In the genomic region with DNA sequence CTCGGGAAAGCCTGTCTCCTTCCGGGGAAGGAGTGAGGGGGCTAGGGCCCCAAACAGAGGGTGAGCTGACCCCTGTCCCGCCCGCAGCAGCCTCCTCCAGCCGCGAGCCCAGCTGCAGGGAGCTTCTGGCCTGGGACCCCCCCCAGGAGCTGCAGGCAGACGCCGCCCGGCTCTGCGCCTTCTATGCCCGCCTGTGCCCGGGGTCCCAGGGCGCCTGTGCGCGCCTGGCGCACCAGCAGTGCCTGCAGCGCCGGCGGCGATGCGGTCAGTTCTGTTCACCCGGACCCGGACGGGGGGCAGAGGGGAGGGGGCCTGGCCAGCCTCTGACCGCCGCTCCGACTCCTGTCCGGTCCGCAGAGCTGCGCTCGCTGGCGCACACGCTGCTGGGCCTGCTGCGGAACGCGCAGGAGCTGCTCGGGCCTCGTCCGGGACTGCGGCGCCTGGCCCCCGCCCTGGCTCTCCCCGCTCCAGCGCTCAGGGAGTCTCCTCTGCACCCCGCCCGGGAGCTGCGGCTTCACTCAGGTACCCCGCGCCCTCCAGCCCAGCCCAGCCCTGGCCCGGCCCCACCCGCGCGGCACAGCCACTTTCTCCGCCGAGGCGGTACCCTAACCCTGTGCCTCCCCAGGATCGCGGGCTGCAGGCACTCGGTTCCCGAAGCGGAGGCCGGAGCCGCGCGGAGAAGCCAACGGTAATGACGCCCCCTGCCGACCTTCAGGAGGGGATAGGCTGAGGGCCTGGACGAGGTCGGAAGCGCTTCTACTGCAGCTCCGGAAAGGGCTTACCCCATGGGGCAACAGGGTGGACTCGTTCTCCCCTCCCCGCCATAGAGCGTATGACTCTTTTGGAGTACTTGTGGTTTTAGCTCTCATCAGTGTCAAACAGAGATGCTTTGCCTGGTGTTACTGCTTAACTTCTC, we compare ENCODE assay signal across 1 cellular context.
A peak's percentile ranks its signal among the peaks of the same experiment; 100 is the strongest.
TF ChIP-seq lines count a peak whose summit lies in the region.

No MANE protein-coding gene starts in this region.

TF ChIP-seq in HepG2, 621 proteins besides CTCF, POLR2A, EP300 and RAD21 (continued from another document and continues in another):
- no peak for TF ChIP-seq DMTF1 (CRISPR knock-in tag; IDR thresholded peaks at IDR 0.05)
- no peak for TF ChIP-seq FOXA3 (CRISPR knock-in tag; IDR thresholded peaks at IDR 0.05)
- TF ChIP-seq, protein P1, sequence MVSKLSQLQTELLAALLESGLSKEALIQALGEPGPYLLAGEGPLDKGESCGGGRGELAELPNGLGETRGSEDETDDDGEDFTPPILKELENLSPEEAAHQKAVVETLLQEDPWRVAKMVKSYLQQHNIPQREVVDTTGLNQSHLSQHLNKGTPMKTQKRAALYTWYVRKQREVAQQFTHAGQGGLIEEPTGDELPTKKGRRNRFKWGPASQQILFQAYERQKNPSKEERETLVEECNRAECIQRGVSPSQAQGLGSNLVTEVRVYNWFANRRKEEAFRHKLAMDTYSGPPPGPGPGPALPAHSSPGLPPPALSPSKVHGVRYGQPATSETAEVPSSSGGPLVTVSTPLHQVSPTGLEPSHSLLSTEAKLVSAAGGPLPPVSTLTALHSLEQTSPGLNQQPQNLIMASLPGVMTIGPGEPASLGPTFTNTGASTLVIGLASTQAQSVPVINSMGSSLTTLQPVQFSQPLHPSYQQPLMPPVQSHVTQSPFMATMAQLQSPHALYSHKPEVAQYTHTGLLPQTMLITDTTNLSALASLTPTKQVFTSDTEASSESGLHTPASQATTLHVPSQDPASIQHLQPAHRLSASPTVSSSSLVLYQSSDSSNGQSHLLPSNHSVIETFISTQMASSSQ (IDR thresholded peaks at IDR 0.05; ENCODE audit: low read depth), result no peak
- TF ChIP-seq, protein P1 (CRISPR knock-in tag; IDR thresholded peaks at IDR 0.05; ENCODE audit: borderline replicate concordance), result no peak
- no peak for TF ChIP-seq NPAS2 (CRISPR knock-in tag; IDR thresholded peaks at IDR 0.05; ENCODE audit: borderline replicate concordance)
- TF ChIP-seq, protein P2, sequence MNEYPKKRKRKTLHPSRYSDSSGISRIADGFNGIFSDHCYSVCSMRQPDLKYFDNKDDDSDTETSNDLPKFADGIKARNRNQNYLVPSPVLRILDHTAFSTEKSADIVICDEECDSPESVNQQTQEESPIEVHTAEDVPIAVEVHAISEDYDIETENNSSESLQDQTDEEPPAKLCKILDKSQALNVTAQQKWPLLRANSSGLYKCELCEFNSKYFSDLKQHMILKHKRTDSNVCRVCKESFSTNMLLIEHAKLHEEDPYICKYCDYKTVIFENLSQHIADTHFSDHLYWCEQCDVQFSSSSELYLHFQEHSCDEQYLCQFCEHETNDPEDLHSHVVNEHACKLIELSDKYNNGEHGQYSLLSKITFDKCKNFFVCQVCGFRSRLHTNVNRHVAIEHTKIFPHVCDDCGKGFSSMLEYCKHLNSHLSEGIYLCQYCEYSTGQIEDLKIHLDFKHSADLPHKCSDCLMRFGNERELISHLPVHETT (CRISPR knock-in tag; conservative IDR thresholded peaks at IDR 0.05), result no peak
- TF ChIP-seq, protein P3, sequence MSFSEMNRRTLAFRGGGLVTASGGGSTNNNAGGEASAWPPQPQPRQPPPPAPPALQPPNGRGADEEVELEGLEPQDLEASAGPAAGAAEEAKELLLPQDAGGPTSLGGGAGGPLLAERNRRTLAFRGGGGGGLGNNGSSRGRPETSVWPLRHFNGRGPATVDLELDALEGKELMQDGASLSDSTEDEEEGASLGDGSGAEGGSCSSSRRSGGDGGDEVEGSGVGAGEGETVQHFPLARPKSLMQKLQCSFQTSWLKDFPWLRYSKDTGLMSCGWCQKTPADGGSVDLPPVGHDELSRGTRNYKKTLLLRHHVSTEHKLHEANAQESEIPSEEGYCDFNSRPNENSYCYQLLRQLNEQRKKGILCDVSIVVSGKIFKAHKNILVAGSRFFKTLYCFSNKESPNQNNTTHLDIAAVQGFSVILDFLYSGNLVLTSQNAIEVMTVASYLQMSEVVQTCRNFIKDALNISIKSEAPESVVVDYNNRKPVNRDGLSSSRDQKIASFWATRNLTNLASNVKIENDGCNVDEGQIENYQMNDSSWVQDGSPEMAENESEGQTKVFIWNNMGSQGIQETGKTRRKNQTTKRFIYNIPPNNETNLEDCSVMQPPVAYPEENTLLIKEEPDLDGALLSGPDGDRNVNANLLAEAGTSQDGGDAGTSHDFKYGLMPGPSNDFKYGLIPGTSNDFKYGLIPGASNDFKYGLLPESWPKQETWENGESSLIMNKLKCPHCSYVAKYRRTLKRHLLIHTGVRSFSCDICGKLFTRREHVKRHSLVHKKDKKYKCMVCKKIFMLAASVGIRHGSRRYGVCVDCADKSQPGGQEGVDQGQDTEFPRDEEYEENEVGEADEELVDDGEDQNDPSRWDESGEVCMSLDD (CRISPR knock-in tag; IDR thresholded peaks at IDR 0.05; ENCODE audit: borderline replicate concordance), result no peak
- TF ChIP-seq ZNF329 (CRISPR knock-in tag; IDR thresholded peaks at IDR 0.05; ENCODE audit: low read depth), result no peak
- no peak for TF ChIP-seq ZC3H4 (CRISPR knock-in tag; IDR thresholded peaks at IDR 0.05; ENCODE audit: borderline replicate concordance)
- TF ChIP-seq ZNF572 (CRISPR knock-in tag; IDR thresholded peaks at IDR 0.05), result no peak
- TF ChIP-seq YEATS2 (CRISPR knock-in tag; IDR thresholded peaks at IDR 0.05; ENCODE audit: borderline replicate concordance), result 0 out of 2 replicates have a peak, but pooled peaks have one; percentile 19
- no peak for TF ChIP-seq ZSCAN22 (CRISPR knock-in tag; IDR thresholded peaks at IDR 0.05)
- TF ChIP-seq CBFB (CRISPR knock-in tag; IDR thresholded peaks at IDR 0.05), result no peak
- peak; percentile 50; the same call in 1 of the 2 replicates for TF ChIP-seq ZNF777 (CRISPR knock-in tag; IDR thresholded peaks at IDR 0.05)
- no peak for TF ChIP-seq HMG20B (CRISPR knock-in tag; conservative IDR thresholded peaks at IDR 0.05)
- TF ChIP-seq ESRRA (CRISPR knock-in tag; IDR thresholded peaks at IDR 0.05; ENCODE audit: low read depth), result peak; percentile 18; the same call in 1 of the 2 replicates
- 0 out of 2 replicates have a peak, but pooled peaks have one; percentile 60 for TF ChIP-seq DNMT1 (CRISPR knock-in tag; IDR thresholded peaks at IDR 0.05)
- TF ChIP-seq ZNF772 (CRISPR knock-in tag; IDR thresholded peaks at IDR 0.05), result 0 out of 2 replicates have a peak, but pooled peaks have one; percentile 14
- no peak for TF ChIP-seq ZNF75D (CRISPR knock-in tag; IDR thresholded peaks at IDR 0.05; ENCODE audit: borderline replicate concordance)
- TF ChIP-seq ELF4 (CRISPR knock-in tag; IDR thresholded peaks at IDR 0.05; ENCODE audit: borderline replicate concordance), result no peak
- no peak for TF ChIP-seq ZNF280D (CRISPR knock-in tag; IDR thresholded peaks at IDR 0.05)
- TF ChIP-seq, protein P4, sequence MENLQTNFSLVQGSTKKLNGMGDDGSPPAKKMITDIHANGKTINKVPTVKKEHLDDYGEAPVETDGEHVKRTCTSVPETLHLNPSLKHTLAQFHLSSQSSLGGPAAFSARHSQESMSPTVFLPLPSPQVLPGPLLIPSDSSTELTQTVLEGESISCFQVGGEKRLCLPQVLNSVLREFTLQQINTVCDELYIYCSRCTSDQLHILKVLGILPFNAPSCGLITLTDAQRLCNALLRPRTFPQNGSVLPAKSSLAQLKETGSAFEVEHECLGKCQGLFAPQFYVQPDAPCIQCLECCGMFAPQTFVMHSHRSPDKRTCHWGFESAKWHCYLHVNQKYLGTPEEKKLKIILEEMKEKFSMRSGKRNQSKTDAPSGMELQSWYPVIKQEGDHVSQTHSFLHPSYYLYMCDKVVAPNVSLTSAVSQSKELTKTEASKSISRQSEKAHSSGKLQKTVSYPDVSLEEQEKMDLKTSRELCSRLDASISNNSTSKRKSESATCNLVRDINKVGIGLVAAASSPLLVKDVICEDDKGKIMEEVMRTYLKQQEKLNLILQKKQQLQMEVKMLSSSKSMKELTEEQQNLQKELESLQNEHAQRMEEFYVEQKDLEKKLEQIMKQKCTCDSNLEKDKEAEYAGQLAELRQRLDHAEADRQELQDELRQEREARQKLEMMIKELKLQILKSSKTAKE (CRISPR knock-in tag; IDR thresholded peaks at IDR 0.05; ENCODE audit: borderline replicate concordance), result no peak
- TF ChIP-seq E2F2 (CRISPR knock-in tag; IDR thresholded peaks at IDR 0.05; ENCODE audit: borderline replicate concordance), result no peak
- TF ChIP-seq SMAD9 (CRISPR knock-in tag; IDR thresholded peaks at IDR 0.05), result no peak
- TF ChIP-seq ZNF672 (CRISPR knock-in tag; IDR thresholded peaks at IDR 0.05), result no peak
- no peak for TF ChIP-seq ZNF3 (CRISPR knock-in tag; IDR thresholded peaks at IDR 0.05)
- TF ChIP-seq, protein P5, sequence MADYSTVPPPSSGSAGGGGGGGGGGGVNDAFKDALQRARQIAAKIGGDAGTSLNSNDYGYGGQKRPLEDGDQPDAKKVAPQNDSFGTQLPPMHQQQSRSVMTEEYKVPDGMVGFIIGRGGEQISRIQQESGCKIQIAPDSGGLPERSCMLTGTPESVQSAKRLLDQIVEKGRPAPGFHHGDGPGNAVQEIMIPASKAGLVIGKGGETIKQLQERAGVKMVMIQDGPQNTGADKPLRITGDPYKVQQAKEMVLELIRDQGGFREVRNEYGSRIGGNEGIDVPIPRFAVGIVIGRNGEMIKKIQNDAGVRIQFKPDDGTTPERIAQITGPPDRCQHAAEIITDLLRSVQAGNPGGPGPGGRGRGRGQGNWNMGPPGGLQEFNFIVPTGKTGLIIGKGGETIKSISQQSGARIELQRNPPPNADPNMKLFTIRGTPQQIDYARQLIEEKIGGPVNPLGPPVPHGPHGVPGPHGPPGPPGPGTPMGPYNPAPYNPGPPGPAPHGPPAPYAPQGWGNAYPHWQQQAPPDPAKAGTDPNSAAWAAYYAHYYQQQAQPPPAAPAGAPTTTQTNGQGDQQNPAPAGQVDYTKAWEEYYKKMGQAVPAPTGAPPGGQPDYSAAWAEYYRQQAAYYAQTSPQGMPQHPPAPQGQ (CRISPR knock-in tag; IDR thresholded peaks at IDR 0.05; ENCODE audit: borderline replicate concordance), result no peak
- TF ChIP-seq ATRX (CRISPR knock-in tag; IDR thresholded peaks at IDR 0.05; ENCODE audit: borderline replicate concordance), result no peak
- TF ChIP-seq ZKSCAN1 (IDR thresholded peaks at IDR 0.05; ENCODE audit: low read length), result no peak
- no peak for TF ChIP-seq ZNF230 (CRISPR knock-in tag; IDR thresholded peaks at IDR 0.05)
- no peak for TF ChIP-seq SIN3B (IDR thresholded peaks at IDR 0.05; ENCODE audit: low read length)
- TF ChIP-seq ZNF510 (CRISPR knock-in tag; IDR thresholded peaks at IDR 0.05; ENCODE audit: low read depth), result no peak
- TF ChIP-seq MAZ (IDR thresholded peaks at IDR 0.05; ENCODE audit: borderline replicate concordance, low read depth, low read length), result no peak
- peak; percentile 38; the same call in 1 of the 2 replicates for TF ChIP-seq MAZ (CRISPR knock-in tag; IDR thresholded peaks at IDR 0.05; ENCODE audit: low read depth)
- no peak for TF ChIP-seq ZNF296 (CRISPR knock-in tag; conservative IDR thresholded peaks at IDR 0.05)
- TF ChIP-seq ZNF773 (CRISPR knock-in tag; IDR thresholded peaks at IDR 0.05; ENCODE audit: borderline replicate concordance), result no peak
- no peak for TF ChIP-seq JUND (CRISPR knock-in tag; IDR thresholded peaks at IDR 0.05)
